ENCODE assay signal across 10 cellular contexts in genomic region chr13:114071441-114071840, GRCh38.
DNase-seq lines count a peak whose midpoint lies in the region; ATAC-seq, FAIRE-seq and TF ChIP-seq lines count a peak whose summit lies in the region.
"Had no signal": no experiment of that assay in that cellular context is flagged by ENCODE, and none has a peak within 500 bp of the region (broad histone marks: within the 10 kb centered on the region; RNA-seq: fewer than 3 reads in every experiment).

No MANE protein-coding gene starts in this region.

- peaks cover 74% of the 10 kb centered on the region for H3K79me2 ChIP-seq in endothelial cell of umbilical vein (ENCODE audit: control insufficient read depth, insufficient read depth, low read length)

- H3K4me2 ChIP-seq in BLaER1 treated with 17β-estradiol and CSF1 and Interleukin-3, amounts not matched to agents 10 nM and 100 nM = peak overlapping the region; percentile 68 to 86 (median 75)
- H3K4me2 ChIP-seq in IMR-90 (ENCODE audit: low read depth, low read length) (no peak overlapping the region), endothelial cell of umbilical vein (ENCODE audit: insufficient read depth, low read length) (no peak overlapping the region), neuronal stem cell (ENCODE audit: insufficient read depth, low read length, poor library complexity, severe bottlenecking) (peak overlapping the region; percentile 28)

- H3K18ac ChIP-seq in IMR-90 (ENCODE audit: low read depth, low read length) (no peak overlapping the region), neuronal stem cell (ENCODE audit: low read length) (no peak overlapping the region)

- H2AK5ac ChIP-seq in IMR-90 (ENCODE audit: low read depth, low read length) (no peak overlapping the region), neuronal stem cell (ENCODE audit: low read depth, low read length) (no peak overlapping the region)

- intact Hi-C loops in IMR-90 (cut with micrococcal nuclease) (no loop called here), endothelial cell of umbilical vein (cut with micrococcal nuclease) (no loop called here)

- H4K20me1 ChIP-seq in BLaER1 treated with 17β-estradiol and CSF1 and Interleukin-3, amounts not matched to agents 10 nM and 100 nM = peaks cover 7 to 69% (median 25%) of the 10 kb centered on the region in 11 experiments; a peak in 15 of 22 replicates
- H4K20me1 ChIP-seq in IMR-90 (ENCODE audit: insufficient read depth, low read length) = peaks cover 38% of the 10 kb centered on the region
- H4K20me1 ChIP-seq in endothelial cell of umbilical vein (replicated peaks; ENCODE audit: control insufficient read depth, extremely low read depth, insufficient read depth, low read length) = no peaks in the 10 kb centered on the region

- no peak overlapping the region for H2BK5ac ChIP-seq in IMR-90 (ENCODE audit: low read depth, low read length, poor library complexity, severe bottlenecking)
- no peak overlapping the region for H2BK5ac ChIP-seq in neuronal stem cell (ENCODE audit: low read length)

- H2BK15ac ChIP-seq in IMR-90 (ENCODE audit: low read depth, low read length) = no peak overlapping the region
- no peak overlapping the region for H2BK15ac ChIP-seq in neuronal stem cell (ENCODE audit: low read length)

- H2BK20ac ChIP-seq in IMR-90 (ENCODE audit: low read depth, low read length) = no peak overlapping the region

- no peak for TF ChIP-seq RAD21 in IMR-90 (IDR thresholded peaks at IDR 0.05; ENCODE audit: low read length)

- TF ChIP-seq POLR2A in IMR-90 (IDR thresholded peaks at IDR 0.05; ENCODE audit: low read depth, low read length) (no peak), endothelial cell of umbilical vein (IDR thresholded peaks at IDR 0.05; ENCODE audit: low read depth, low read length) (no peak)

- peak overlapping the region; percentile 26 to 60 (median 54); a peak in 15 of 22 replicates for H3K9ac ChIP-seq in BLaER1 treated with 17β-estradiol and CSF1 and Interleukin-3, amounts not matched to agents 10 nM and 100 nM
- H3K9ac ChIP-seq in IMR-90 (ENCODE audit: low read depth, low read length) (no peak overlapping the region), endothelial cell of umbilical vein (replicated peaks; ENCODE audit: extremely low read depth, insufficient read depth, low read length) (no peak overlapping the region), neuronal stem cell (ENCODE audit: low read depth, low read length, poor library complexity) (no peak overlapping the region)

- no peak for ATAC-seq in IMR-90 (ENCODE audit: low read depth)
- ATAC-seq in HG02884 (IDR thresholded peaks at IDR 0.05; ENCODE audit: unreplicated experiment) = no peak

- H2AFZ ChIP-seq in IMR-90 (replicated peaks; ENCODE audit: low read length, poor library complexity) (no peak overlapping the region), endothelial cell of umbilical vein (ENCODE audit: low read depth, low read length) (no peak overlapping the region), neuronal stem cell (ENCODE audit: low read length) (no peak overlapping the region)

- DNase-seq in IMR-90 = no peak
- DNase-seq in endothelial cell of umbilical vein (ENCODE audit: low read depth, low spot score) = no peak
- DNase-seq in neuronal stem cell (ENCODE audit: low spot score) = peak; percentile 85
- DNase-seq in NCI-H2107 treated with DMSO at 0.1 percent for 48 hours (lab: John Stamatoyannopoulos, UW; ENCODE audit: unreplicated experiment) = no peak
- DNase-seq in AML-193 (lab: John Stamatoyannopoulos, UW) = no peak
- DNase-seq in NCI-H345 treated with DMSO at 0.1 percent for 48 hours (lab: John Stamatoyannopoulos, UW; ENCODE audit: unreplicated experiment) = no peak

- H4K8ac ChIP-seq in IMR-90 (ENCODE audit: low read depth in 2 of 2, low read length in 2 of 2) = no peak overlapping the region; a peak in 1 of 4 replicates
- H4K8ac ChIP-seq in neuronal stem cell (ENCODE audit: low read depth, low read length) = no peak overlapping the region

- no peak overlapping the region for H4K91ac ChIP-seq in IMR-90 (ENCODE audit: insufficient read depth, low read depth, low read length)
- no peak overlapping the region for H4K91ac ChIP-seq in neuronal stem cell (ENCODE audit: low read depth, low read length, poor library complexity)

- H4K5ac ChIP-seq in IMR-90 (ENCODE audit: low read depth, low read length) = no peak overlapping the region

- H3K23ac ChIP-seq in IMR-90 (ENCODE audit: low read depth, low read length) (no peak overlapping the region), neuronal stem cell (ENCODE audit: low read depth, low read length, poor library complexity) (no peak overlapping the region)

- BruUV-seq in IMR-90 (replicated peaks; lab: Mats Ljungman, UMichigan) (no TSS peak), endothelial cell of umbilical vein (replicated peaks; lab: Mats Ljungman, UMichigan) (no TSS peak)

- dilution Hi-C loops in IMR-90 (cut with HindIII; ENCODE audit: low sequenced_read_pairs, unreplicated experiment) (no loop called here), endothelial cell of umbilical vein (cut with MboI; ENCODE audit: extremely low pct_ligation_motif_present, low sequenced_read_pairs) (no loop called here)

- no peak overlapping the region for H3K14ac ChIP-seq in IMR-90 (replicated peaks; ENCODE audit: low read depth, low read length)
- no peak overlapping the region for H3K14ac ChIP-seq in neuronal stem cell (ENCODE audit: low read length)

- in situ Hi-C loops in IMR-90 (cut with MboI; ENCODE audit: low sequenced_read_pairs) = no loop called here

- no peak overlapping the region for H2BK12ac ChIP-seq in neuronal stem cell (ENCODE audit: low read length)

- CTCF ChIA-PET in IMR-90 (lab: Yijun Ruan, JAX) (no interaction called here), endothelial cell of umbilical vein (lab: Charles Lee) (no interaction called here)

- peaks cover 63 to 84% (median 76%) of the 10 kb centered on the region in 10 experiments for H3K4me1 ChIP-seq in BLaER1 treated with 17β-estradiol and CSF1 and Interleukin-3, amounts not matched to agents 10 nM and 100 nM
- H3K4me1 ChIP-seq in IMR-90 (ENCODE audit: control insufficient read depth, insufficient read depth, low read length) (peaks cover 32% of the 10 kb centered on the region), endothelial cell of umbilical vein (ENCODE audit: control insufficient read depth, extremely low read depth, insufficient read depth, low read length) (peaks cover 34% of the 10 kb centered on the region), neuronal stem cell (ENCODE audit: control insufficient read depth in 2 of 2, insufficient read depth in 1 of 2, low read depth in 1 of 2, low read length in 2 of 2) (peaks cover 18 to 44% of the 10 kb centered on the region in 2 donors)
- H3K4me1 ChIP-seq: Caco-2 had no signal

- TF ChIP-seq CTCF in IMR-90 (conservative IDR thresholded peaks at IDR 0.05; ENCODE audit: low read depth, low read length) (no peak), endothelial cell of umbilical vein (IDR thresholded peaks at IDR 0.05; ENCODE audit: extremely low read depth in 1 of 2, insufficient read depth in 1 of 2, low read depth in 1 of 2, low read length in 2 of 2) (no peak)

- FAIRE-seq in endothelial cell of umbilical vein (lab: Jason Lieb, UNC) = peak; percentile 26

- H3K27me3 ChIP-seq in BLaER1 treated with 17β-estradiol and CSF1 and Interleukin-3, amounts not matched to agents 10 nM and 100 nM = no peaks in the 10 kb centered on the region
- no peaks in the 10 kb centered on the region for H3K27me3 ChIP-seq in IMR-90 (ENCODE audit: control insufficient read depth, insufficient read depth, low read length)
- no peaks in the 10 kb centered on the region for H3K27me3 ChIP-seq in endothelial cell of umbilical vein (ENCODE audit: control insufficient read depth in 2 of 2, insufficient read depth in 2 of 2, low read length in 2 of 2)
- no peaks in the 10 kb centered on the region for H3K27me3 ChIP-seq in neuronal stem cell (ENCODE audit: control insufficient read depth in 3 of 3, insufficient read depth in 3 of 3, low read depth in 1 of 3, low read length in 3 of 3)
- H3K27me3 ChIP-seq: body of pancreas had no signal

- H3K79me1 ChIP-seq in IMR-90 (ENCODE audit: low read depth in 1 of 2, low read length in 2 of 2) (peaks cover 29 to 74% of the 10 kb centered on the region in 2 experiments), neuronal stem cell (ENCODE audit: low read depth, low read length) (no peaks in the 10 kb centered on the region)

- no peak overlapping the region for H3K56ac ChIP-seq in IMR-90 (ENCODE audit: extremely low read depth, insufficient read depth, low read length)

- peaks cover 0 to 5% (median 0%) of the 10 kb centered on the region in 11 experiments; a peak in 3 of 22 replicates for H3K9me3 ChIP-seq in BLaER1 treated with 17β-estradiol and CSF1 and Interleukin-3, amounts not matched to agents 10 nM and 100 nM (replicated peaks in 1 of 11)
- no peaks in the 10 kb centered on the region for H3K9me3 ChIP-seq in IMR-90 (ENCODE audit: control insufficient read depth, insufficient read depth, low read length)
- no peaks in the 10 kb centered on the region for H3K9me3 ChIP-seq in endothelial cell of umbilical vein (replicated peaks; ENCODE audit: control insufficient read depth, insufficient read depth, low read length)
- no peaks in the 10 kb centered on the region for H3K9me3 ChIP-seq in neuronal stem cell (replicated peaks in 1 of 2; ENCODE audit: control insufficient read depth in 2 of 2, insufficient read depth in 1 of 2, low read depth in 1 of 2, low read length in 2 of 2)
- H3K9me3 ChIP-seq: body of pancreas had no signal

- H3K9me1 ChIP-seq in IMR-90 (ENCODE audit: insufficient read depth, low read length) (peaks cover 19% of the 10 kb centered on the region), endothelial cell of umbilical vein (replicated peaks; ENCODE audit: control insufficient read depth, extremely low read depth, insufficient read depth, low read length) (no peaks in the 10 kb centered on the region)

- no CpG with 5 or more reads among the region's 9 CpGs for WGBS in IMR-90 (ENCODE audit: extremely low coverage in 2 of 2, insufficient read length in 1 of 2), 2 experiments
- WGBS in neuronal stem cell (ENCODE audit: extremely low coverage in 2 of 2, insufficient read length in 2 of 2, insufficient replicate concordance in 1 of 2), 2 donors = no CpG with 5 or more reads among the region's 9 CpGs

- H3K27ac ChIP-seq in BLaER1 treated with 17β-estradiol and CSF1 and Interleukin-3, amounts not matched to agents 10 nM and 100 nM = peak overlapping the region in 9 of 11 experiments; percentile 43 to 73 (median 57); a peak in 16 of 22 replicates
- peak overlapping the region; percentile 18; the same call in 1 of the 2 replicates for H3K27ac ChIP-seq in IMR-90 (ENCODE audit: insufficient read depth, low read length)
- no peak overlapping the region for H3K27ac ChIP-seq in endothelial cell of umbilical vein (ENCODE audit: insufficient read depth, low read depth, low read length)
- H3K27ac ChIP-seq in neuronal stem cell (replicated peaks; ENCODE audit: low read length) = peak overlapping the region; percentile 96
- H3K27ac ChIP-seq: body of pancreas had no signal

- H2BK120ac ChIP-seq in IMR-90 (ENCODE audit: low read depth, low read length) (no peak overlapping the region), neuronal stem cell (ENCODE audit: low read depth, low read length) (no peak overlapping the region)

- POLR2A ChIA-PET in IMR-90 (lab: Charles Lee; ENCODE audit: unreplicated experiment) = no interaction called here
- POLR2A ChIA-PET in endothelial cell of umbilical vein (lab: Charles Lee) = no interaction called here

- no peak overlapping the region for H3K4ac ChIP-seq in IMR-90 (ENCODE audit: low read depth, low read length)
- no peak overlapping the region for H3K4ac ChIP-seq in neuronal stem cell (ENCODE audit: low read length)

- H3K4me3 ChIP-seq in BLaER1 treated with 17β-estradiol and CSF1 and Interleukin-3, amounts not matched to agents 10 nM and 100 nM = 0 out of 20 replicates have a peak overlapping the region, but pooled peaks of 1 of the 10 experiments have one; percentile 21
- H3K4me3 ChIP-seq in IMR-90 (ENCODE audit: insufficient read depth, low read depth, low read length) (no peak overlapping the region), endothelial cell of umbilical vein (replicated peaks in 1 of 3; ENCODE audit: insufficient read depth in 1 of 3, low read depth in 1 of 3, low read length in 3 of 3) (no peak overlapping the region), neuronal stem cell (ENCODE audit: low read length in 2 of 2) (no peak overlapping the region)
- H3K4me3 ChIP-seq: body of pancreas had no signal

- H2AK9ac ChIP-seq in IMR-90 (replicated peaks; ENCODE audit: low read depth, low read length, poor library complexity) = no peak overlapping the region

- H3K36me3 ChIP-seq in BLaER1 treated with 17β-estradiol and CSF1 and Interleukin-3, amounts not matched to agents 10 nM and 100 nM = peaks cover 22 to 54% (median 33%) of the 10 kb centered on the region in 11 experiments; a peak in 19 of 22 replicates
- H3K36me3 ChIP-seq in IMR-90 (ENCODE audit: control insufficient read depth, insufficient read depth, low read length) (peaks cover 39% of the 10 kb centered on the region), endothelial cell of umbilical vein (ENCODE audit: control insufficient read depth in 2 of 2, extremely low read depth in 1 of 2, insufficient read depth in 2 of 2, low read length in 2 of 2) (peaks cover 3 to 5% of the 10 kb centered on the region in 2 experiments), neuronal stem cell (replicated peaks in 1 of 2; ENCODE audit: control insufficient read depth in 2 of 2, insufficient read depth in 2 of 2, low read length in 2 of 2) (peaks cover 0 to 35% of the 10 kb centered on the region in 2 donors)

Comparison
In these comparisons a context has a peak if more than half of its experiments do, and no peak if none do; other contexts are left out.
1. H3K4me2 ChIP-seq: peak in BLaER1 treated with 17β-estradiol and CSF1 and Interleukin-3, amounts not matched to agents 10 nM and 100 nM (11 of 11) and neuronal stem cell (single experiment); none in IMR-90 (single experiment) and endothelial cell of umbilical vein (single experiment).
2. H3K9ac ChIP-seq: peak in BLaER1 treated with 17β-estradiol and CSF1 and Interleukin-3, amounts not matched to agents 10 nM and 100 nM (11 of 11); none in IMR-90 (single experiment), endothelial cell of umbilical vein (single experiment) and neuronal stem cell (single experiment).